ENCODE assay signal across 8 cellular contexts in the genomic region with DNA sequence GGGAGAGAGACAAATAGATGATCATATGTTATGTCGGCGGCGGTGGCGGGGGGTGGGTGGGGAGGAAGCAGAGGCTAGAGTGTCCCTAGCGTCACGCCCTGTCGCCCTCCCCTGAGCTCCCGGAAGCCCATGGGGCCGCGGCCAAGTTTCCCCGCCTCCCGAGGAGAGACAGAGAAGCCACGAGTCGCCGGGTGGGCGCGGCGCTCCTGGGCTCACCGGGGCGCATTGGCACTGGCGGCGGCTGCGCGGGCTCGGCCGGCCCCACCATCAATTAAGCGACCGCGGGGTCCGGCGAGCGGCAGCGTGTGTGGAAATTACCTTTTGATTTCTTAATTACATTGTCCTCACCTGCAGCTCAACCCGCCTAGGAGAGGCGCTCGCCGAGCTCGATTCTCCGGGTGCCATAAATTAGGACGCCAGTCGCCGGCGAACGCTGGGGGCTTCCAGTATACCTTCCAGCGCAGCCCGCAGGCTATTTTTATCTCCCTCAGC.
A peak's percentile ranks its signal among the peaks of the same experiment; 100 is the strongest.
DNase-seq lines count a peak whose midpoint lies in the region; ATAC-seq, FAIRE-seq and TF ChIP-seq lines count a peak whose summit lies in the region.

No MANE protein-coding gene starts in this region.

- H3K9ac ChIP-seq in endodermal cell (ENCODE audit: extremely low read depth, low read length, poor library complexity, severe bottlenecking): no peak overlapping the region

- H3K9me3 Mint-ChIP-seq in endodermal cell: no peaks in the 10 kb centered on the region

- H3K9me3 ChIP-seq in left ventricle myocardium inferior (replicated peaks) (peaks cover 8% of the 10 kb centered on the region), right atrium auricular region (peaks cover 0 to 7% of the 10 kb centered on the region in 2 donors), endodermal cell (ENCODE audit: control insufficient read depth, low read length) (no peaks in the 10 kb centered on the region)

- no peaks in the 10 kb centered on the region for H3K36me3 Mint-ChIP-seq in endodermal cell (ENCODE audit: low read depth)

- H3K4me1 Mint-ChIP-seq in endodermal cell: peaks cover 26% of the 10 kb centered on the region

- TF ChIP-seq CTCF in left ventricle myocardium inferior (IDR thresholded peaks at IDR 0.05; ENCODE audit: borderline replicate concordance) (no peak), right atrium auricular region (IDR thresholded peaks at IDR 0.05) (no peak), endodermal cell (conservative IDR thresholded peaks at IDR 0.05) (no peak)

- intact Hi-C loops in left ventricle myocardium inferior (cut with micrococcal nuclease): no loop called here

- no peak for ATAC-seq in GM18498 (IDR thresholded peaks at IDR 0.05; ENCODE audit: unreplicated experiment)
- ATAC-seq in GM19035 (IDR thresholded peaks at IDR 0.05; ENCODE audit: unreplicated experiment): no peak

- peak overlapping the region; percentile 58 for H3K4me3 Mint-ChIP-seq in endodermal cell

- H3K27me3 ChIP-seq in left ventricle myocardium inferior (ENCODE audit: low read depth) (peaks cover 96% of the 10 kb centered on the region), right atrium auricular region (no peaks in the 10 kb centered on the region), endodermal cell (ENCODE audit: control insufficient read depth, insufficient read depth, low read length, poor library complexity, severe bottlenecking) (peaks cover 43% of the 10 kb centered on the region)

- H3K27ac Mint-ChIP-seq in endodermal cell: no peak overlapping the region

- H3K36me3 ChIP-seq in left ventricle myocardium inferior (no peaks in the 10 kb centered on the region), right atrium auricular region (no peaks in the 10 kb centered on the region), endodermal cell (ENCODE audit: control insufficient read depth, insufficient read depth, low read length) (no peaks in the 10 kb centered on the region)

- DNase-seq in left ventricle myocardium inferior (no peak), right atrium auricular region (ENCODE audit: low spot score) (no peak), NCI-H510A (lab: John Stamatoyannopoulos, UW) (peak; percentile 85), endodermal cell (peak; percentile 88), urothelium cell line (ENCODE audit: low spot score) (peak; percentile 77), GM19240 (ENCODE audit: insufficient read length, low spot score) (no peak)

- WGBS in endodermal cell (ENCODE audit: insufficient coverage in 1 of 2, insufficient read length in 1 of 2), 2 experiments: 2 to 3% methylated on average over 33 to 46 of the region's 46 CpGs

- peaks cover 5% of the 10 kb centered on the region for H3K4me1 ChIP-seq in left ventricle myocardium inferior
- H3K4me1 ChIP-seq in right atrium auricular region: peaks cover 0 to 5% of the 10 kb centered on the region in 2 donors
- no peaks in the 10 kb centered on the region for H3K4me1 ChIP-seq in endodermal cell (ENCODE audit: control insufficient read depth, insufficient read depth, low read length)

- H3K27me3 Mint-ChIP-seq in endodermal cell (ENCODE audit: insufficient read depth): peaks cover 56% of the 10 kb centered on the region

- FAIRE-seq in urothelium cell line (lab: Jason Lieb, UNC): no peak

- peak overlapping the region; percentile 24 for H3K4me3 ChIP-seq in left ventricle myocardium inferior
- no peak overlapping the region for H3K4me3 ChIP-seq in right atrium auricular region
- peak overlapping the region; percentile 76 for H3K4me3 ChIP-seq in endodermal cell (ENCODE audit: low read length)

- H3K27ac ChIP-seq in left ventricle myocardium inferior (replicated peaks): no peak overlapping the region
- H3K27ac ChIP-seq in right atrium auricular region: no peak overlapping the region
- no peak overlapping the region for H3K27ac ChIP-seq in endodermal cell (ENCODE audit: low read depth, low read length)

Comparison
In these comparisons a context has a peak if more than half of its experiments do, and no peak if none do; other contexts are left out.
1. H3K4me3 ChIP-seq: peak in left ventricle myocardium inferior (single experiment) and endodermal cell (single experiment); none in right atrium auricular region (0 of 2).
2. DNase-seq: peak in NCI-H510A (single experiment), endodermal cell (single experiment) and urothelium cell line (single experiment); none in left ventricle myocardium inferior (single experiment), right atrium auricular region (single experiment) and GM19240 (single experiment).